21 cellular contexts compared by ENCODE assay signal in genomic region chr11:116366451-116366850, GRCh38.
"Had no signal": no experiment of that assay in that cellular context is flagged by ENCODE, and none has a peak within 500 bp of the region (broad histone marks: within the 10 kb centered on the region; RNA-seq: fewer than 3 reads in every experiment).

No MANE protein-coding gene starts in this region.

- H3K4me1 ChIP-seq: gastrocnemius medialis, pancreas had no signal

- H3K4me1 Mint-ChIP-seq: activated CD4-positive, alpha-beta T cell treated with anti-CD3 and anti-CD28 coated beads for 36 hours; activated naive CD8-positive, alpha-beta T cell treated with anti-CD3 and anti-CD28 coated beads, Interleukin-2, amount 10 ng/mL, durations not matched to agents 7 days and 5 days; activated T-helper 17 cell treated with anti-CD3 and anti-CD28 coated beads, Interleukin-2, amount 50 U/mL, for 72 hours; immature natural killer cell; stimulated activated naive B cell treated with anti-CD40 and anti-IgM and Interleukin-4, amounts not matched to agents 10 μg/mL and 1 μg/mL and 100 μg/mL, for 72 hours; T-helper 17 cell had no signal

- DNase-seq: activated CD4-positive, alpha-beta T cell treated with anti-CD3 and anti-CD28 coated beads for 36 hours; activated CD4-positive, alpha-beta T cell treated with anti-CD3 and anti-CD28 coated beads, Interleukin-2, amount 50 U/mL, for 48 hours; activated naive CD4-positive, alpha-beta T cell treated with Interleukin-2 at 50 U/mL for 16 hours; activated naive CD8-positive, alpha-beta T cell treated with anti-CD3 and anti-CD28 coated beads, Interleukin-2, amount 10 ng/mL, durations not matched to agents 7 days and 5 days; activated T-cell treated with anti-CD3 and anti-CD28 coated beads for 4 hours; amygdala; gastrocnemius medialis; head of caudate nucleus; immature natural killer cell; left ventricle myocardium superior; mesenchymal stem cell; naive thymus-derived CD8-positive, alpha-beta T cell; pancreas; stimulated activated naive B cell treated with anti-CD40 and anti-IgM and Interleukin-4, amounts not matched to agents 10 μg/mL and 1 μg/mL and 100 μg/mL, for 72 hours; T-helper 17 cell had no signal

- H3K27ac Mint-ChIP-seq: activated CD4-positive, alpha-beta T cell treated with anti-CD3 and anti-CD28 coated beads for 36 hours; activated naive CD8-positive, alpha-beta T cell treated with anti-CD3 and anti-CD28 coated beads, Interleukin-2, amount 10 ng/mL, durations not matched to agents 7 days and 5 days; activated T-helper 17 cell treated with anti-CD3 and anti-CD28 coated beads, Interleukin-2, amount 50 U/mL, for 72 hours; immature natural killer cell; stimulated activated naive B cell treated with anti-CD40 and anti-IgM and Interleukin-4, amounts not matched to agents 10 μg/mL and 1 μg/mL and 100 μg/mL, for 72 hours; T-helper 17 cell had no signal

- H3K36me3 Mint-ChIP-seq: activated naive CD8-positive, alpha-beta T cell treated with anti-CD3 and anti-CD28 coated beads, Interleukin-2, amount 10 ng/mL, durations not matched to agents 7 days and 5 days; immature natural killer cell; naive thymus-derived CD8-positive, alpha-beta T cell; stimulated activated naive B cell treated with anti-CD40 and anti-IgM and Interleukin-4, amounts not matched to agents 10 μg/mL and 1 μg/mL and 100 μg/mL, for 72 hours had no signal

- H3K9me3 ChIP-seq: gastrocnemius medialis, neutrophil, pancreas, thoracic aorta had no signal

- H3K4me3 ChIP-seq: dorsolateral prefrontal cortex, gastrocnemius medialis, pancreas, thoracic aorta had no signal

- FAIRE-seq: colon, pancreas had no signal

- H3K27me3 ChIP-seq: dorsolateral prefrontal cortex, gastrocnemius medialis, neutrophil, pancreas had no signal

- H3K27ac ChIP-seq: gastrocnemius medialis, neutrophil, pancreas, thoracic aorta, VCaP had no signal

- H3K36me3 ChIP-seq: gastrocnemius medialis, neutrophil, pancreas, thoracic aorta had no signal

- H3K27me3 Mint-ChIP-seq: stimulated activated naive B cell treated with anti-CD40 and anti-IgM and Interleukin-4, amounts not matched to agents 10 μg/mL and 1 μg/mL and 100 μg/mL, for 72 hours had no signal

- H3K4me3 Mint-ChIP-seq: activated CD4-positive, alpha-beta T cell treated with anti-CD3 and anti-CD28 coated beads for 36 hours; activated naive CD8-positive, alpha-beta T cell treated with anti-CD3 and anti-CD28 coated beads, Interleukin-2, amount 10 ng/mL, durations not matched to agents 7 days and 5 days; activated T-helper 17 cell treated with anti-CD3 and anti-CD28 coated beads, Interleukin-2, amount 50 U/mL, for 72 hours; immature natural killer cell; naive thymus-derived CD8-positive, alpha-beta T cell; stimulated activated naive B cell treated with anti-CD40 and anti-IgM and Interleukin-4, amounts not matched to agents 10 μg/mL and 1 μg/mL and 100 μg/mL, for 72 hours; T-helper 17 cell had no signal

- H3K9me3 Mint-ChIP-seq: activated naive CD8-positive, alpha-beta T cell treated with anti-CD3 and anti-CD28 coated beads, Interleukin-2, amount 10 ng/mL, durations not matched to agents 7 days and 5 days; immature natural killer cell; stimulated activated naive B cell treated with anti-CD40 and anti-IgM and Interleukin-4, amounts not matched to agents 10 μg/mL and 1 μg/mL and 100 μg/mL, for 72 hours had no signal
